ENCODE assay signal across 8 cellular contexts in the genomic region with DNA sequence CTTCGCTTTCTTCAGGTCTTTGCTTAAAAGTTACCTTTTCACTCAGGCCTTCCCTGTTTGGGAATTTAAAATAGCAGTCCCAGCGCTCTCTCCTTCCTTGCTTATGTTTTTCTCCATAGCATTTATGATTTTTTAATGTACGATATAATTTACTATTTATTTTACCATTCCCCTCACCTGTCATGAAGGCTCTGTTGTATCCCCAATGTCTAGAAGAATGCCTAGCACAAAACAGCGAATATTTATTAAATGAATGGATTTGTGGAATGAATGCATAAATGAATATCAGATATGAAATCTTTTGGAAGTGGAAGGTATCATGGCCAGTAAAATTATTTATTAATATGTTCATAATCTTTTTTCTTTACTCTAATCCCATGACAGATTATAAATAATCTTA. TPM values are rescaled to one million over a fixed set of nuclear protein-coding genes. Genes with fewer than 3 reads are reported as not detected.
DNase-seq lines count a peak whose midpoint lies in the region; ATAC-seq and TF ChIP-seq lines count a peak whose summit lies in the region.

No MANE protein-coding gene starts in this region.

- H3K4me1 ChIP-seq in HEK293 (ENCODE audit: control insufficient read depth, insufficient read depth, low read length): peaks cover 14% of the 10 kb centered on the region

- H3K9me3 ChIP-seq in HEK293 (ENCODE audit: control insufficient read depth, insufficient read depth, low read depth, low read length): no peaks in the 10 kb centered on the region

- H3K4me3 ChIP-seq in HEK293 (ENCODE audit: low read depth, low read length): no peak overlapping the region

- H3K27ac ChIP-seq in HEK293 (ENCODE audit: extremely low read depth, low read depth, low read length): no peak overlapping the region

- no peak overlapping the region for H3K27ac Mint-ChIP-seq in activated CD8-positive, alpha-beta T cell treated with anti-CD3 and anti-CD28 coated beads for 36 hours
- H3K27ac Mint-ChIP-seq in immature natural killer cell: peak overlapping the region in 2 of 6 donors; percentile 47 to 97
- H3K27ac Mint-ChIP-seq in stimulated activated naive B cell treated with anti-CD40 and anti-IgM and Interleukin-4, amounts not matched to agents 10 μg/mL and 1 μg/mL and 100 μg/mL, for 72 hours: no peak overlapping the region

- H3K36me3 Mint-ChIP-seq in activated CD8-positive, alpha-beta T cell treated with anti-CD3 and anti-CD28 coated beads for 36 hours (ENCODE audit: low read depth): no peaks in the 10 kb centered on the region
- no peaks in the 10 kb centered on the region for H3K36me3 Mint-ChIP-seq in immature natural killer cell
- H3K36me3 Mint-ChIP-seq in stimulated activated naive B cell treated with anti-CD40 and anti-IgM and Interleukin-4, amounts not matched to agents 10 μg/mL and 1 μg/mL and 100 μg/mL, for 72 hours: no peaks in the 10 kb centered on the region

- POLR2A ChIA-PET in HEK293 (lab: Yijun Ruan, JAX): no interaction called here
- POLR2A ChIA-PET in activated CD8-positive, alpha-beta T cell treated with anti-CD3 and anti-CD28 coated beads for 36 hours (lab: Charles Lee): no interaction called here
- POLR2A ChIA-PET in GM10248 (lab: Yijun Ruan, JAX): no interaction called here

- no peaks in the 10 kb centered on the region for H3K9me3 Mint-ChIP-seq in activated CD8-positive, alpha-beta T cell treated with anti-CD3 and anti-CD28 coated beads for 36 hours
- no peaks in the 10 kb centered on the region for H3K9me3 Mint-ChIP-seq in immature natural killer cell
- no peaks in the 10 kb centered on the region for H3K9me3 Mint-ChIP-seq in stimulated activated naive B cell treated with anti-CD40 and anti-IgM and Interleukin-4, amounts not matched to agents 10 μg/mL and 1 μg/mL and 100 μg/mL, for 72 hours

- CTCF ChIA-PET in HEK293 (lab: Yijun Ruan, JAX) (no interaction called here), GM10248 (lab: Yijun Ruan, JAX) (interaction anchor here (1.1 kb wide), 1 partner anchor 152 kb away, joined by 3 read pairs; no protein-coding TSS in a partner anchor)
- CTCF ChIA-PET in activated CD8-positive, alpha-beta T cell treated with anti-CD3 and anti-CD28 coated beads for 36 hours (lab: Charles Lee): no interaction called here

- DNase-seq in activated CD8-positive, alpha-beta T cell treated with anti-CD3 and anti-CD28 coated beads for 36 hours: no peak
- DNase-seq in immature natural killer cell (no peak), GM10248 (ENCODE audit: extremely low spot score) (no peak), activated gamma-delta T cell treated with Interleukin-2 at 50 U/mL for 16 hours (no peak), HPDE6-E6E7 (ENCODE audit: extremely low spot score) (no peak)
- no peak for DNase-seq in stimulated activated naive B cell treated with anti-CD40 and anti-IgM and Interleukin-4, amounts not matched to agents 10 μg/mL and 1 μg/mL and 100 μg/mL, for 72 hours

- ATAC-seq in activated CD8-positive, alpha-beta T cell treated with anti-CD3 and anti-CD28 coated beads for 36 hours: no peak
- no peak for ATAC-seq in stimulated activated naive B cell treated with anti-CD40 and anti-IgM and Interleukin-4, amounts not matched to agents 10 μg/mL and 1 μg/mL and 100 μg/mL, for 72 hours (replicated peaks)
- ATAC-seq in HG03469 (IDR thresholded peaks at IDR 0.05; ENCODE audit: unreplicated experiment): no peak

- intact Hi-C loops in activated CD8-positive, alpha-beta T cell treated with anti-CD3 and anti-CD28 coated beads for 36 hours (cut with micrococcal nuclease): no loop called here

- H3K36me3 ChIP-seq in HEK293 (ENCODE audit: control insufficient read depth in 2 of 2, insufficient read depth in 1 of 2, low read length in 2 of 2): no peaks in the 10 kb centered on the region

- peaks cover 18% of the 10 kb centered on the region for H3K4me1 Mint-ChIP-seq in activated CD8-positive, alpha-beta T cell treated with anti-CD3 and anti-CD28 coated beads for 36 hours (ENCODE audit: low read depth)
- peaks cover 24 to 35% of the 10 kb centered on the region in 2 donors for H3K4me1 Mint-ChIP-seq in immature natural killer cell
- H3K4me1 Mint-ChIP-seq in stimulated activated naive B cell treated with anti-CD40 and anti-IgM and Interleukin-4, amounts not matched to agents 10 μg/mL and 1 μg/mL and 100 μg/mL, for 72 hours: peaks cover 14 to 33% of the 10 kb centered on the region in 2 donors

- TF ChIP-seq CTCF in HEK293 (tag by site-specific recombination; IDR thresholded peaks at IDR 0.05) (no peak), GM10248 (IDR thresholded peaks at IDR 0.05; ENCODE audit: control extremely low read depth, extremely low read depth, low read depth, missing control alignments) (no peak)
- no peak for TF ChIP-seq CTCF in activated CD8-positive, alpha-beta T cell treated with anti-CD3 and anti-CD28 coated beads for 36 hours (IDR thresholded peaks at IDR 0.05)

- no peaks in the 10 kb centered on the region for H3K27me3 Mint-ChIP-seq in activated CD8-positive, alpha-beta T cell treated with anti-CD3 and anti-CD28 coated beads for 36 hours
- H3K27me3 Mint-ChIP-seq in immature natural killer cell (ENCODE audit: low read depth in 3 of 3): peaks cover under 1 to 3% (median 3%) of the 10 kb centered on the region in 3 donors
- H3K27me3 Mint-ChIP-seq in stimulated activated naive B cell treated with anti-CD40 and anti-IgM and Interleukin-4, amounts not matched to agents 10 μg/mL and 1 μg/mL and 100 μg/mL, for 72 hours: no peaks in the 10 kb centered on the region

- H3K4me3 Mint-ChIP-seq in activated CD8-positive, alpha-beta T cell treated with anti-CD3 and anti-CD28 coated beads for 36 hours: peak overlapping the region; percentile 98
- H3K4me3 Mint-ChIP-seq in immature natural killer cell: peak overlapping the region; percentile 46 to 100 (median 99)
- peak overlapping the region; percentile 98 for H3K4me3 Mint-ChIP-seq in stimulated activated naive B cell treated with anti-CD40 and anti-IgM and Interleukin-4, amounts not matched to agents 10 μg/mL and 1 μg/mL and 100 μg/mL, for 72 hours

TF ChIP-seq in HEK293, 187 proteins besides CTCF, POLR2A, EP300 and RAD21:
- TF ChIP-seq, protein P1, sequence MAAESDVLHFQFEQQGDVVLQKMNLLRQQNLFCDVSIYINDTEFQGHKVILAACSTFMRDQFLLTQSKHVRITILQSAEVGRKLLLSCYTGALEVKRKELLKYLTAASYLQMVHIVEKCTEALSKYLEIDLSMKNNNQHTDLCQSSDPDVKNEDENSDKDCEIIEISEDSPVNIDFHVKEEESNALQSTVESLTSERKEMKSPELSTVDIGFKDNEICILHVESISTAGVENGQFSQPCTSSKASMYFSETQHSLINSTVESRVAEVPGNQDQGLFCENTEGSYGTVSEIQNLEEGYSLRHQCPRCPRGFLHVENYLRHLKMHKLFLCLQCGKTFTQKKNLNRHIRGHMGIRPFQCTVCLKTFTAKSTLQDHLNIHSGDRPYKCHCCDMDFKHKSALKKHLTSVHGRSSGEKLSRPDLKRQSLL (tag by site-specific recombination; IDR thresholded peaks at IDR 0.05): no peak
- TF ChIP-seq, protein P2, sequence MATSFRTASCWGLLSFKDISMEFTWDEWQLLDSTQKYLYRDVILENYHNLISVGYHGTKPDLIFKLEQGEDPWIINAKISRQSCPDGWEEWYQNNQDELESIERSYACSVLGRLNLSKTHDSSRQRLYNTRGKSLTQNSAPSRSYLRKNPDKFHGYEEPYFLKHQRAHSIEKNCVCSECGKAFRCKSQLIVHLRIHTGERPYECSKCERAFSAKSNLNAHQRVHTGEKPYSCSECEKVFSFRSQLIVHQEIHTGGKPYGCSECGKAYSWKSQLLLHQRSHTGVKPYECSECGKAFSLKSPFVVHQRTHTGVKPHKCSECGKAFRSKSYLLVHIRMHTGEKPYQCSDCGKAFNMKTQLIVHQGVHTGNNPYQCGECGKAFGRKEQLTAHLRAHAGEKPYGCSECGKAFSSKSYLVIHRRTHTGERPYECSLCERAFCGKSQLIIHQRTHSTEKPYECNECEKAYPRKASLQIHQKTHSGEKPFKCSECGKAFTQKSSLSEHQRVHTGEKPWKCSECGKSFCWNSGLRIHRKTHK (tag by site-specific recombination; IDR thresholded peaks at IDR 0.05): peak; percentile 97
- TF ChIP-seq ZNF843 (tag by site-specific recombination; IDR thresholded peaks at IDR 0.05): no peak
- TF ChIP-seq, protein P3, sequence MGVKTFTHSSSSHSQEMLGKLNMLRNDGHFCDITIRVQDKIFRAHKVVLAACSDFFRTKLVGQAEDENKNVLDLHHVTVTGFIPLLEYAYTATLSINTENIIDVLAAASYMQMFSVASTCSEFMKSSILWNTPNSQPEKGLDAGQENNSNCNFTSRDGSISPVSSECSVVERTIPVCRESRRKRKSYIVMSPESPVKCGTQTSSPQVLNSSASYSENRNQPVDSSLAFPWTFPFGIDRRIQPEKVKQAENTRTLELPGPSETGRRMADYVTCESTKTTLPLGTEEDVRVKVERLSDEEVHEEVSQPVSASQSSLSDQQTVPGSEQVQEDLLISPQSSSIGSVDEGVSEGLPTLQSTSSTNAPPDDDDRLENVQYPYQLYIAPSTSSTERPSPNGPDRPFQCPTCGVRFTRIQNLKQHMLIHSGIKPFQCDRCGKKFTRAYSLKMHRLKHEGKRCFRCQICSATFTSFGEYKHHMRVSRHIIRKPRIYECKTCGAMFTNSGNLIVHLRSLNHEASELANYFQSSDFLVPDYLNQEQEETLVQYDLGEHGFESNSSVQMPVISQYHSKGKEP (tag by site-specific recombination; IDR thresholded peaks at IDR 0.05): no peak
- TF ChIP-seq ZFP3 (tag by site-specific recombination; IDR thresholded peaks at IDR 0.05; ENCODE audit: low read depth): no peak
- TF ChIP-seq ZNF660 (tag by site-specific recombination; IDR thresholded peaks at IDR 0.05): 0 out of 2 replicates have a peak, but pooled peaks have one; percentile 43

RNA-seq across cellular contexts. Expression of a gene that starts 0.4 kb away (rescaled TPM):
- total RNA-seq in activated CD8-positive, alpha-beta T cell treated with anti-CD3 and anti-CD28 coated beads for 36 hours: 10 to 100 TPM; 51.1 to 56.1 TPM
- polyA plus RNA-seq in immature natural killer cell: 10 to 100 TPM; 26.1 to 38.5 (median 38.2) TPM
